2 cellular contexts compared by ENCODE assay signal in the genomic region with DNA sequence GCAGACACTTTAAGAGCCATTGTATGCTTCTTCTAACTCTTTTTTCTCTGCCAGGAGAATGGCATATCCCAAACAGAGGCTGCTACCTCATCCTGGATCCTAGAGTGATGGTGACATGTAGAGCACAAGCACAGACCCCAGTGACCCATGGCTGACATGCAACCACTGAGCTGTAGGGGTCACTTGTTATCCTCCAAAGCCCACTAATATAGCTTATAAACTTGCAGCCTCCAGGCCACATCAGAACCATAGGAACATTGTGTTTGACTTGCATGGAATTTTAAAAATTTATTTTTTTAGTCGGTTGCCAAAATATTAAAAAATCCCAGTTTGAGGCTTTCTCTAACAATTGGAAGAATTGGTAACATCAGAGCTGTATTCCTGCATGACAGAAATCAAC.
TF ChIP-seq lines count a peak whose summit lies in the region.

No MANE protein-coding gene starts in this region.

TF ChIP-seq in SK-N-SH, 30 proteins besides CTCF, POLR2A, EP300 and RAD21 (continued from another document):
- no peak for TF ChIP-seq ZBTB33 (IDR thresholded peaks at IDR 0.05; ENCODE audit: borderline replicate concordance, low read depth)
- no peak for TF ChIP-seq FOSL2 (IDR thresholded peaks at IDR 0.05; ENCODE audit: borderline replicate concordance, low read depth)
- TF ChIP-seq SIN3A (IDR thresholded peaks at IDR 0.05; ENCODE audit: borderline replicate concordance, low read depth, low read length): no peak
- no peak for TF ChIP-seq JUND (IDR thresholded peaks at IDR 0.05)
- no peak for TF ChIP-seq EZH2phosphoT487 (IDR thresholded peaks at IDR 0.05; ENCODE audit: borderline replicate concordance, low read depth)
- TF ChIP-seq, protein P1, sequence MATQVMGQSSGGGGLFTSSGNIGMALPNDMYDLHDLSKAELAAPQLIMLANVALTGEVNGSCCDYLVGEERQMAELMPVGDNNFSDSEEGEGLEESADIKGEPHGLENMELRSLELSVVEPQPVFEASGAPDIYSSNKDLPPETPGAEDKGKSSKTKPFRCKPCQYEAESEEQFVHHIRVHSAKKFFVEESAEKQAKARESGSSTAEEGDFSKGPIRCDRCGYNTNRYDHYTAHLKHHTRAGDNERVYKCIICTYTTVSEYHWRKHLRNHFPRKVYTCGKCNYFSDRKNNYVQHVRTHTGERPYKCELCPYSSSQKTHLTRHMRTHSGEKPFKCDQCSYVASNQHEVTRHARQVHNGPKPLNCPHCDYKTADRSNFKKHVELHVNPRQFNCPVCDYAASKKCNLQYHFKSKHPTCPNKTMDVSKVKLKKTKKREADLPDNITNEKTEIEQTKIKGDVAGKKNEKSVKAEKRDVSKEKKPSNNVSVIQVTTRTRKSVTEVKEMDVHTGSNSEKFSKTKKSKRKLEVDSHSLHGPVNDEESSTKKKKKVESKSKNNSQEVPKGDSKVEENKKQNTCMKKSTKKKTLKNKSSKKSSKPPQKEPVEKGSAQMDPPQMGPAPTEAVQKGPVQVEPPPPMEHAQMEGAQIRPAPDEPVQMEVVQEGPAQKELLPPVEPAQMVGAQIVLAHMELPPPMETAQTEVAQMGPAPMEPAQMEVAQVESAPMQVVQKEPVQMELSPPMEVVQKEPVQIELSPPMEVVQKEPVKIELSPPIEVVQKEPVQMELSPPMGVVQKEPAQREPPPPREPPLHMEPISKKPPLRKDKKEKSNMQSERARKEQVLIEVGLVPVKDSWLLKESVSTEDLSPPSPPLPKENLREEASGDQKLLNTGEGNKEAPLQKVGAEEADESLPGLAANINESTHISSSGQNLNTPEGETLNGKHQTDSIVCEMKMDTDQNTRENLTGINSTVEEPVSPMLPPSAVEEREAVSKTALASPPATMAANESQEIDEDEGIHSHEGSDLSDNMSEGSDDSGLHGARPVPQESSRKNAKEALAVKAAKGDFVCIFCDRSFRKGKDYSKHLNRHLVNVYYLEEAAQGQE (IDR thresholded peaks at IDR 0.05; ENCODE audit: low read depth, low read length): no peak
- TF ChIP-seq NRF1 (IDR thresholded peaks at IDR 0.05; ENCODE audit: low read depth, low read length): no peak

TF ChIP-seq in SK-N-SH treated with all-trans-retinoic acid at 6 μM for 48 hours, 23 proteins besides CTCF, POLR2A, EP300 and RAD21 (continued from another document):
- TF ChIP-seq OSR1 (CRISPR knock-in tag; IDR thresholded peaks at IDR 0.05) (no peak), ISL1 (CRISPR knock-in tag; IDR thresholded peaks at IDR 0.05) (no peak), POU6F1 (CRISPR knock-in tag; IDR thresholded peaks at IDR 0.05; ENCODE audit: borderline replicate concordance, low read depth) (no peak), ZNF8 (CRISPR knock-in tag; IDR thresholded peaks at IDR 0.05) (no peak), CSDC2 (CRISPR knock-in tag; IDR thresholded peaks at IDR 0.05) (no peak), ZNF70 (CRISPR knock-in tag; IDR thresholded peaks at IDR 0.05) (no peak), ZC3H10 (CRISPR knock-in tag; IDR thresholded peaks at IDR 0.05) (no peak), ESRRG (CRISPR knock-in tag; IDR thresholded peaks at IDR 0.05) (no peak), BACH2 (CRISPR knock-in tag; IDR thresholded peaks at IDR 0.05; ENCODE audit: borderline replicate concordance) (no peak), ZFP3 (CRISPR knock-in tag; IDR thresholded peaks at IDR 0.05) (no peak), PPARA (CRISPR knock-in tag; IDR thresholded peaks at IDR 0.05; ENCODE audit: borderline replicate concordance) (no peak)
TF ChIP-seq in SK-N-SH treated with all-trans-retinoic acid at 6 μM for 48 hours: peak in this region for 0.
